In the genomic region with DNA sequence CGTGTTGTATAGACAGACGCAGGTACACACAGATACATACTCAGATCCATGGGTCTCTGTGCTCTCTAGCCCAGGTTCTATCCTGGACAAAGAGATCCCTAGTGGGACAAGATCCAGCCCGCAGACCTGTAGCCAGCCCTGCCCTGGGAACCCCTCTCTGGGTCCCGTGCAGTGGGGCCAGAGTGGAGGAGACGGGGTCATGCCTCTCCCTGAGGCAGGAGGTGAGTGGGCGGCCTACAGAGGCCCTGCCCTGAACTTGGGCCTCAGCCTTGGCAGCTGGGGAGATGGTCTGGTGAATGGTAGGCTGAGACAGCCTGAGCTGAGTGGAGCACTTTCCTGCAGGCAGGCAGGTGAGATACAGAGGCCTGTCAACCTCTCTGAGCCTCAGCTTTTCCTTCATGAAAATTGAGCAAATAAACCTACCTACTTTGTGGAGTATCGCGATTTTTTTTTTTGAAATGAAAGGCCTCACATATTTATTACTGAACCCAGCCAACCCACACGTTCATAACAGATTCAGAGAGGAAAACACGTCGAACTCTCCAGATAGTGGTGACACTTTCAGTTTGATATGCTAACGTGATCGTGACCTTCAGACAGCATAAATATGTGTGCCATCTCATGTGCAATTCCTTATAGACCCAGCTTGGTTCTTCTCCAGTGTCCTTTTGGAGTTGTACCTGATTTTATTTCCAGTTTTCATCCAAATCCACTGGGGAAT, we compare ENCODE assay signal across 8 cellular contexts. TPM values are rescaled to one million over a fixed set of nuclear protein-coding genes. Genes with fewer than 3 reads are reported as not detected.
DNase-seq lines count a peak whose midpoint lies in the region; ATAC-seq and TF ChIP-seq lines count a peak whose summit lies in the region.

No MANE protein-coding gene starts in this region.

- DNase-seq in HFFc6 (no peak), memory B cell (ENCODE audit: low spot score in 2 of 2) (no peak), NCI-H1436 (lab: John Stamatoyannopoulos, UW) (no peak), SIG-M5 (lab: John Stamatoyannopoulos, UW) (no peak)
- DNase-seq in activated T-cell treated with anti-CD3 and anti-CD28 coated beads, Interleukin-2, amount 50 U/mL, for 4 hours = no peak
- peak; percentile 50 for DNase-seq in stimulated activated naive CD4-positive, alpha-beta T cell treated with Interleukin-2 at 50 U/mL for 16 hours (lab: John Stamatoyannopoulos, UW)

- H3K27ac Mint-ChIP-seq in HFFc6 (peak overlapping the region; percentile 64; the same call in 1 of the 2 replicates), memory B cell (peak overlapping the region; percentile 64)

- H3K36me3 Mint-ChIP-seq in HFFc6 (ENCODE audit: low read depth) (peaks cover 5% of the 10 kb centered on the region), memory B cell (peaks cover 2% of the 10 kb centered on the region)
- H3K36me3 Mint-ChIP-seq in activated T-cell treated with anti-CD3 and anti-CD28 coated beads, Interleukin-2, amount 50 U/mL, for 4 hours (ENCODE audit: insufficient read depth) = peaks cover under 1% of the 10 kb centered on the region

- H3K9me3 Mint-ChIP-seq in HFFc6 (0 out of 2 replicates have a peak, but pooled peaks cover under 1% of the 10 kb centered on the region), memory B cell (no peaks in the 10 kb centered on the region)
- H3K9me3 Mint-ChIP-seq in activated T-cell treated with anti-CD3 and anti-CD28 coated beads, Interleukin-2, amount 50 U/mL, for 4 hours = no peaks in the 10 kb centered on the region

- TF ChIP-seq CTCF in HFFc6 (IDR thresholded peaks at IDR 0.05) = no peak

- ATAC-seq in activated T-cell treated with anti-CD3 and anti-CD28 coated beads, Interleukin-2, amount 50 U/mL, for 4 hours = no peak
- ATAC-seq in memory B cell (ENCODE audit: low read depth) = no peak
- no peak for ATAC-seq in GM21447 (IDR thresholded peaks at IDR 0.05; ENCODE audit: unreplicated experiment)
- ATAC-seq in GM21423 (IDR thresholded peaks at IDR 0.05; ENCODE audit: unreplicated experiment) = no peak

- H3K27me3 Mint-ChIP-seq in HFFc6 (ENCODE audit: insufficient read depth) = peaks cover 7% of the 10 kb centered on the region
- no peaks in the 10 kb centered on the region for H3K27me3 Mint-ChIP-seq in activated T-cell treated with anti-CD3 and anti-CD28 coated beads, Interleukin-2, amount 50 U/mL, for 4 hours (ENCODE audit: low read depth)
- H3K27me3 Mint-ChIP-seq in memory B cell = no peaks in the 10 kb centered on the region

- H3K4me1 Mint-ChIP-seq in HFFc6 (ENCODE audit: low read depth) (peaks cover 27% of the 10 kb centered on the region), memory B cell (peaks cover 28% of the 10 kb centered on the region)
- H3K4me1 Mint-ChIP-seq in activated T-cell treated with anti-CD3 and anti-CD28 coated beads, Interleukin-2, amount 50 U/mL, for 4 hours (ENCODE audit: low read depth) = peaks cover 43% of the 10 kb centered on the region

- no peak overlapping the region for H3K4me3 Mint-ChIP-seq in HFFc6
- H3K4me3 Mint-ChIP-seq in activated T-cell treated with anti-CD3 and anti-CD28 coated beads, Interleukin-2, amount 50 U/mL, for 4 hours = peak overlapping the region; percentile 58
- H3K4me3 Mint-ChIP-seq in memory B cell = no peak overlapping the region

RNA-seq across cellular contexts. Expression of gene JUND, which starts 3.4 kb away (rescaled TPM):
- total RNA-seq in HFFc6 (2021; fragmentation: NEBNext Ultra II Directional; extraction: Animal tissue kit (Norgen Biotek cat#: 25700)) = 10 to 100 TPM; 70.3 to 99.9 (median 91.7) TPM
- total RNA-seq in activated T-cell treated with anti-CD3 and anti-CD28 coated beads, Interleukin-2, amount 50 U/mL, for 4 hours = 100 to 1,000 TPM; 232 to 244 (median 242) TPM

RNA-seq across cellular contexts. Expression of gene IQCN, which starts 10.6 kb away (rescaled TPM):
- under 1 TPM; 0.40 to 0.87 (median 0.55) TPM for total RNA-seq in HFFc6 (2021; fragmentation: NEBNext Ultra II Directional; extraction: Animal tissue kit (Norgen Biotek cat#: 25700))
- under 1 TPM; 0.35 to 0.42 (median 0.38) TPM for total RNA-seq in activated T-cell treated with anti-CD3 and anti-CD28 coated beads, Interleukin-2, amount 50 U/mL, for 4 hours

RNA-seq across cellular contexts. Expression of gene LSM4, which starts 38.0 kb away (rescaled TPM):
- 100 to 1,000 TPM; 175 to 217 (median 202) TPM for total RNA-seq in HFFc6 (2021; fragmentation: NEBNext Ultra II Directional; extraction: Animal tissue kit (Norgen Biotek cat#: 25700))
- 100 to 1,000 TPM; 209 to 254 (median 230) TPM for total RNA-seq in activated T-cell treated with anti-CD3 and anti-CD28 coated beads, Interleukin-2, amount 50 U/mL, for 4 hours

RNA-seq across cellular contexts. Expression of gene PGPEP1, which starts 55.5 kb away (rescaled TPM):
- 10 to 100 TPM; 30.5 to 54.1 (median 32.4) TPM for total RNA-seq in HFFc6 (2021; fragmentation: NEBNext Ultra II Directional; extraction: Animal tissue kit (Norgen Biotek cat#: 25700))
- total RNA-seq in activated T-cell treated with anti-CD3 and anti-CD28 coated beads, Interleukin-2, amount 50 U/mL, for 4 hours = 10 to 100 TPM; 12.8 to 14.7 (median 13.0) TPM

RNA-seq across cellular contexts. Expression of gene PDE4C, which starts 58.6 kb away (rescaled TPM):
- total RNA-seq in HFFc6 (2021; fragmentation: NEBNext Ultra II Directional; extraction: Animal tissue kit (Norgen Biotek cat#: 25700)) = under 1 TPM in 1 of 6 experiments, not detected in 5; 0.14 TPM
- not detected for total RNA-seq in activated T-cell treated with anti-CD3 and anti-CD28 coated beads, Interleukin-2, amount 50 U/mL, for 4 hours
